In genomic region chr22:25405854-25406509, GRCh38 we compare ENCODE assay signal across 2 cellular contexts.
TF ChIP-seq lines count a peak whose summit lies in the region.

No MANE protein-coding gene starts in this region.

TF ChIP-seq in GM23338, 12 proteins besides CTCF, POLR2A, EP300 and RAD21 (continued from another document):
- no peak for TF ChIP-seq ZNF114 (CRISPR knock-in tag; IDR thresholded peaks at IDR 0.05)
- no peak for TF ChIP-seq STAT1 (IDR thresholded peaks at IDR 0.05; ENCODE audit: unreplicated experiment)
- no peak for TF ChIP-seq POLR2AphosphoS5 (IDR thresholded peaks at IDR 0.05; ENCODE audit: low read depth)
- TF ChIP-seq, protein P1, sequence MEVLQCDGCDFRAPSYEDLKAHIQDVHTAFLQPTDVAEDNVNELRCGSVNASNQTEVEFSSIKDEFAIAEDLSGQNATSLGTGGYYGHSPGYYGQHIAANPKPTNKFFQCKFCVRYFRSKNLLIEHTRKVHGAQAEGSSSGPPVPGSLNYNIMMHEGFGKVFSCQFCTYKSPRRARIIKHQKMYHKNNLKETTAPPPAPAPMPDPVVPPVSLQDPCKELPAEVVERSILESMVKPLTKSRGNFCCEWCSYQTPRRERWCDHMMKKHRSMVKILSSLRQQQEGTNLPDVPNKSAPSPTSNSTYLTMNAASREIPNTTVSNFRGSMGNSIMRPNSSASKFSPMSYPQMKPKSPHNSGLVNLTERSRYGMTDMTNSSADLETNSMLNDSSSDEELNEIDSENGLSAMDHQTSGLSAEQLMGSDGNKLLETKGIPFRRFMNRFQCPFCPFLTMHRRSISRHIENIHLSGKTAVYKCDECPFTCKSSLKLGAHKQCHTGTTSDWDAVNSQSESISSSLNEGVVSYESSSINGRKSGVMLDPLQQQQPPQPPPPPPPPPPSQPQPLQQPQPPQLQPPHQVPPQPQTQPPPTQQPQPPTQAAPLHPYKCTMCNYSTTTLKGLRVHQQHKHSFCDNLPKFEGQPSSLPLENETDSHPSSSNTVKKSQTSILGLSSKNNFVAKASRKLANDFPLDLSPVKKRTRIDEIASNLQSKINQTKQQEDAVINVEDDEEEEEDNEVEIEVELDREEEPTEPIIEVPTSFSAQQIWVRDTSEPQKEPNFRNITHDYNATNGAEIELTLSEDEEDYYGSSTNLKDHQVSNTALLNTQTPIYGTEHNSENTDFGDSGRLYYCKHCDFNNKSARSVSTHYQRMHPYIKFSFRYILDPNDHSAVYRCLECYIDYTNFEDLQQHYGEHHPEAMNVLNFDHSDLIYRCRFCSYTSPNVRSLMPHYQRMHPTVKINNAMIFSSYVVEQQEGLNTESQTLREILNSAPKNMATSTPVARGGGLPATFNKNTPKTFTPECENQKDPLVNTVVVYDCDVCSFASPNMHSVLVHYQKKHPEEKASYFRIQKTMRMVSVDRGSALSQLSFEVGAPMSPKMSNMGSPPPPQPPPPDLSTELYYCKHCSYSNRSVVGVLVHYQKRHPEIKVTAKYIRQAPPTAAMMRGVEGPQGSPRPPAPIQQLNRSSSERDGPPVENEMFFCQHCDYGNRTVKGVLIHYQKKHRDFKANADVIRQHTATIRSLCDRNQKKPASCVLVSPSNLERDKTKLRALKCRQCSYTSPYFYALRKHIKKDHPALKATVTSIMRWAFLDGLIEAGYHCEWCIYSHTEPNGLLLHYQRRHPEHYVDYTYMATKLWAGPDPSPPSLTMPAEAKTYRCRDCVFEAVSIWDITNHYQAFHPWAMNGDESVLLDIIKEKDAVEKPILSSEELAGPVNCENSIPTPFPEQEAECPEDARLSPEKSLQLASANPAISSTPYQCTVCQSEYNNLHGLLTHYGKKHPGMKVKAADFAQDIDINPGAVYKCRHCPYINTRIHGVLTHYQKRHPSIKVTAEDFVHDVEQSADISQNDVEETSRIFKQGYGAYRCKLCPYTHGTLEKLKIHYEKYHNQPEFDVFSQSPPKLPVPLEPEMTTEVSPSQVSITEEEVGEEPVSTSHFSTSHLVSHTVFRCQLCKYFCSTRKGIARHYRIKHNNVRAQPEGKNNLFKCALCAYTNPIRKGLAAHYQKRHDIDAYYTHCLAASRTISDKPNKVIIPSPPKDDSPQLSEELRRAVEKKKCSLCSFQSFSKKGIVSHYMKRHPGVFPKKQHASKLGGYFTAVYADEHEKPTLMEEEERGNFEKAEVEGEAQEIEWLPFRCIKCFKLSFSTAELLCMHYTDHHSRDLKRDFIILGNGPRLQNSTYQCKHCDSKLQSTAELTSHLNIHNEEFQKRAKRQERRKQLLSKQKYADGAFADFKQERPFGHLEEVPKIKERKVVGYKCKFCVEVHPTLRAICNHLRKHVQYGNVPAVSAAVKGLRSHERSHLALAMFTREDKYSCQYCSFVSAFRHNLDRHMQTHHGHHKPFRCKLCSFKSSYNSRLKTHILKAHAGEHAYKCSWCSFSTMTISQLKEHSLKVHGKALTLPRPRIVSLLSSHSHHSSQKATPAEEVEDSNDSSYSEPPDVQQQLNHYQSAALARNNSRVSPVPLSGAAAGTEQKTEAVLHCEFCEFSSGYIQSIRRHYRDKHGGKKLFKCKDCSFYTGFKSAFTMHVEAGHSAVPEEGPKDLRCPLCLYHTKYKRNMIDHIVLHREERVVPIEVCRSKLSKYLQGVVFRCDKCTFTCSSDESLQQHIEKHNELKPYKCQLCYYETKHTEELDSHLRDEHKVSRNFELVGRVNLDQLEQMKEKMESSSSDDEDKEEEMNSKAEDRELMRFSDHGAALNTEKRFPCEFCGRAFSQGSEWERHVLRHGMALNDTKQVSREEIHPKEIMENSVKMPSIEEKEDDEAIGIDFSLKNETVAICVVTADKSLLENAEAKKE (CRISPR knock-in tag; IDR thresholded peaks at IDR 0.05) = no peak
- no peak for TF ChIP-seq EZH2phosphoT487 (IDR thresholded peaks at IDR 0.05; ENCODE audit: unreplicated experiment)

TF ChIP-seq in WTC11, 78 proteins besides CTCF, POLR2A, EP300 and RAD21 (continued from another document):
- TF ChIP-seq MAX (CRISPR knock-in tag; IDR thresholded peaks at IDR 0.05) = no peak
- no peak for TF ChIP-seq SOX15 (CRISPR knock-in tag; IDR thresholded peaks at IDR 0.05)
- TF ChIP-seq ZNF423 (CRISPR knock-in tag; IDR thresholded peaks at IDR 0.05) = no peak
- TF ChIP-seq CREM (CRISPR knock-in tag; IDR thresholded peaks at IDR 0.05) = no peak
- no peak for TF ChIP-seq PREB (CRISPR knock-in tag; IDR thresholded peaks at IDR 0.05; ENCODE audit: borderline replicate concordance)
- no peak for TF ChIP-seq IRF2 (CRISPR knock-in tag; IDR thresholded peaks at IDR 0.05; ENCODE audit: borderline replicate concordance, low read depth)
- TF ChIP-seq, protein P2, sequence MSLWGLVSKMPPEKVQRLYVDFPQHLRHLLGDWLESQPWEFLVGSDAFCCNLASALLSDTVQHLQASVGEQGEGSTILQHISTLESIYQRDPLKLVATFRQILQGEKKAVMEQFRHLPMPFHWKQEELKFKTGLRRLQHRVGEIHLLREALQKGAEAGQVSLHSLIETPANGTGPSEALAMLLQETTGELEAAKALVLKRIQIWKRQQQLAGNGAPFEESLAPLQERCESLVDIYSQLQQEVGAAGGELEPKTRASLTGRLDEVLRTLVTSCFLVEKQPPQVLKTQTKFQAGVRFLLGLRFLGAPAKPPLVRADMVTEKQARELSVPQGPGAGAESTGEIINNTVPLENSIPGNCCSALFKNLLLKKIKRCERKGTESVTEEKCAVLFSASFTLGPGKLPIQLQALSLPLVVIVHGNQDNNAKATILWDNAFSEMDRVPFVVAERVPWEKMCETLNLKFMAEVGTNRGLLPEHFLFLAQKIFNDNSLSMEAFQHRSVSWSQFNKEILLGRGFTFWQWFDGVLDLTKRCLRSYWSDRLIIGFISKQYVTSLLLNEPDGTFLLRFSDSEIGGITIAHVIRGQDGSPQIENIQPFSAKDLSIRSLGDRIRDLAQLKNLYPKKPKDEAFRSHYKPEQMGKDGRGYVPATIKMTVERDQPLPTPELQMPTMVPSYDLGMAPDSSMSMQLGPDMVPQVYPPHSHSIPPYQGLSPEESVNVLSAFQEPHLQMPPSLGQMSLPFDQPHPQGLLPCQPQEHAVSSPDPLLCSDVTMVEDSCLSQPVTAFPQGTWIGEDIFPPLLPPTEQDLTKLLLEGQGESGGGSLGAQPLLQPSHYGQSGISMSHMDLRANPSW (CRISPR knock-in tag; conservative IDR thresholded peaks at IDR 0.05; ENCODE audit: low read depth) = no peak
